ENCODE assay signal across 22 cellular contexts in the genomic region with DNA sequence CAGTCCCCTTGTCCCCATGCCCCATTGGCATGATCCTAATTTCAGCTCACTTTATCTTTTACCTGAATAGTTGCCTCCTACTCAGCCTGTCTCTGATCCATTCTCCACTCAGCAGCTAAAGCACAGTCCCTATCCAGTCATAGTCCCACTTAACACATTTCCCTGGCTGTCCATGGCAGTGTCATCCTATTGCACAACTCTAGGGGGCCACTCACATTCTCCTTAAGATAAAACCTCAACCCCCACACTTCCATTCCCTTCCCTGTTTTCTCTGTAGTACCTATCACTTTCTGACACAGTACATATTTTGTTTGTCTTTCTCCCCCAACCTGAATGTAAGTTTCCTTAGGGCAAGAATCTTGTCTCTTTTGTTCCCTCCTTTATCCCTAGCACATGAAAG.
A peak's percentile ranks its signal among the peaks of the same experiment; 100 is the strongest.
DNase-seq lines count a peak whose midpoint lies in the region; ATAC-seq and TF ChIP-seq lines count a peak whose summit lies in the region.
"Had no signal": no experiment of that assay in that cellular context is flagged by ENCODE, and none has a peak within 500 bp of the region (broad histone marks: within the 10 kb centered on the region; RNA-seq: fewer than 3 reads in every experiment).

No MANE protein-coding gene starts in this region.

- no peak for TF ChIP-seq CTCF in esophagus muscularis mucosa (IDR thresholded peaks at IDR 0.05)
- TF ChIP-seq CTCF in nephron progenitor cell (IDR thresholded peaks at IDR 0.05), result no peak
- TF ChIP-seq CTCF in tibial artery (IDR thresholded peaks at IDR 0.05), result no peak
- TF ChIP-seq CTCF in GM13976 (IDR thresholded peaks at IDR 0.05; ENCODE audit: borderline replicate concordance, control extremely low read depth, extremely low read depth, insufficient read depth, missing control alignments), result no peak

- H3K36me3 Mint-ChIP-seq in nephron progenitor cell (ENCODE audit: low read depth), result no peaks in the 10 kb centered on the region
- H3K36me3 Mint-ChIP-seq: CD14-positive monocyte, IgD-negative memory B cell had no signal

- H3K27me3 Mint-ChIP-seq in nephron progenitor cell (ENCODE audit: low read depth, poor library complexity), result peaks cover 5% of the 10 kb centered on the region
- H3K27me3 Mint-ChIP-seq: B cell had no signal

- H3K27me3 ChIP-seq in esophagus muscularis mucosa, result no peaks in the 10 kb centered on the region
- no peaks in the 10 kb centered on the region for H3K27me3 ChIP-seq in tibial artery
- H3K27me3 ChIP-seq: SJCRH30 had no signal

- intact Hi-C loops in esophagus muscularis mucosa (cut with DNase I) (no loop called here), tibial artery (cut with DNase I; ENCODE audit: low total_unique reads) (no loop called here)

- no peaks in the 10 kb centered on the region for H3K9me3 Mint-ChIP-seq in nephron progenitor cell
- H3K9me3 Mint-ChIP-seq: IgD-negative memory B cell had no signal

- H3K4me1 Mint-ChIP-seq in nephron progenitor cell, result peaks cover 5% of the 10 kb centered on the region
- H3K4me1 Mint-ChIP-seq: B cell, CD14-positive monocyte, IgD-negative memory B cell had no signal

- H3K36me3 ChIP-seq in esophagus muscularis mucosa (no peaks in the 10 kb centered on the region), tibial artery (no peaks in the 10 kb centered on the region)
- H3K36me3 ChIP-seq: HAP-1, SJCRH30 had no signal

- peak overlapping the region; percentile 28 for H3K27ac Mint-ChIP-seq in nephron progenitor cell
- H3K27ac Mint-ChIP-seq: B cell, CD14-positive monocyte had no signal

- ATAC-seq in GM21526 (IDR thresholded peaks at IDR 0.05; ENCODE audit: low FRiP score, unreplicated experiment), result no peak

- H3K4me1 ChIP-seq in esophagus muscularis mucosa (peaks cover 0 to 50% (median 41%) of the 10 kb centered on the region in 4 donors), tibial artery (peaks cover 0 to 66% (median 22%) of the 10 kb centered on the region in 4 donors)
- H3K4me1 ChIP-seq: HAP-1, SJCRH30 had no signal

- in situ Hi-C loops in GM13976 (cut with MboI; ENCODE audit: low sequenced_read_pairs, unreplicated experiment), result no loop called here

- H3K9me3 ChIP-seq in esophagus muscularis mucosa (no peaks in the 10 kb centered on the region), tibial artery (no peaks in the 10 kb centered on the region)
- H3K9me3 ChIP-seq: HAP-1, SJCRH30 had no signal

- TF ChIP-seq POLR2A in esophagus muscularis mucosa (IDR thresholded peaks at IDR 0.05; ENCODE audit: low read depth), result no peak

- TF ChIP-seq EP300 in esophagus muscularis mucosa (IDR thresholded peaks at IDR 0.05), result no peak

- no peak overlapping the region for H3K4me3 Mint-ChIP-seq in nephron progenitor cell
- H3K4me3 Mint-ChIP-seq: B cell, CD14-positive monocyte, IgD-negative memory B cell had no signal

- peak overlapping the region; percentile 55 to 75 (median 68) for H3K27ac ChIP-seq in esophagus muscularis mucosa (replicated peaks in 1 of 4)
- H3K27ac ChIP-seq in tibial artery, result peak overlapping the region; percentile 77 to 88
- H3K27ac ChIP-seq: SJCRH30 had no signal

- H3K4me3 ChIP-seq in esophagus muscularis mucosa (no peak overlapping the region), tibial artery (no peak overlapping the region)
- H3K4me3 ChIP-seq: HAP-1, SJCRH30 had no signal

- DNase-seq in NCI-H2029 (lab: John Stamatoyannopoulos, UW) (peak; percentile 41), esophagus muscularis mucosa (ENCODE audit: extremely low spot score) (no peak), nephron progenitor cell (no peak), tibial artery (no peak), middle frontal gyrus (ENCODE audit: extremely low spot score, low spot score) (no peak), GM13976 (ENCODE audit: low spot score) (no peak)
- no peak for DNase-seq in activated CD4-positive, alpha-beta T cell treated with anti-CD3 and anti-CD28 coated beads for 4 hours
- DNase-seq: DMS53, EL, GF-D8, Karpas-422, MV-4-11, NCI-H1694, NCI-H446, NCI-H526, OCI-M1, SJCRH30 had no signal
